1 cellular context compared by ENCODE assay signal in the genomic region with DNA sequence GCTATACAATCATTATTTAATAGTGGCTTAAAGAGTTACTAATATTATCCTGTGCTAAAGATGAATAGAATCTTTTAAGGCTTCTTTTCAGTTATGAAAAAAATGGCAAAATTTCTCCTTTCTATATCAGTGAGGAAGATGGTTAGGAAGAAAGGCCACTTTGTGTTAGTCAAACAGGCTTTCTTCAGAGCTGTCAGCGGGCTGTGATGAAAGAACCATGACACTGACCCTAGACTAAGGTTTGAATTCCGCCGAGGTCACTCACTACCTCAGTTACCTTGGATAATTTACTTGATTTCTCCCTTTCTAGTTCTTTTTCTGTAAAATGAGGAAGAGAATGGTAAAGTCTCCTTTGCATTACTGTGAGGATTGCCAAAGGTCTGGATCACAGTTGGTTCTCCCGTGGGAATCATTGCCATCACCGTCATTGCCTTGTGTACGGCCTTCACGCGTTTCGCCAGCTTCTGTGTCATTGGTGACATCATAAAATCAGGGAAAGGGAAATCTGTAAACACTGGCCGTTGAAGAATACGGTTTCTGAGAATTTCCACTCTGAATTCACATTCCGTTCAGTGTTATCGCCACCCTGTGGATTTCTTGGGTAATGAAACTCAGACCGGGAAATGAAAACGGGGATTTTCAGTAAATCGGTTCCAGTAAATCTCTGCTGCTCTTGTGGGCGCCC.
TF ChIP-seq lines count a peak whose summit lies in the region.

No MANE protein-coding gene starts in this region.

TF ChIP-seq in GM23338, 12 proteins besides CTCF, POLR2A, EP300 and RAD21 (continued from another document):
- TF ChIP-seq CREB1 (CRISPR knock-in tag; IDR thresholded peaks at IDR 0.05; ENCODE audit: low read depth) (peak; percentile 81), POLR2AphosphoS5 (IDR thresholded peaks at IDR 0.05; ENCODE audit: low read depth) (no peak), ZNF331 (CRISPR knock-in tag; IDR thresholded peaks at IDR 0.05; ENCODE audit: low read depth) (no peak), ZNF114 (CRISPR knock-in tag; IDR thresholded peaks at IDR 0.05) (no peak)
